1 cellular context compared by ENCODE assay signal in genomic region chr17:27695254-27695814, GRCh38.
A peak's percentile ranks its signal among the peaks of the same experiment; 100 is the strongest.
TF ChIP-seq lines count a peak whose summit lies in the region.

No MANE protein-coding gene starts in this region.

TF ChIP-seq in HEK293, 187 proteins besides CTCF, POLR2A, EP300 and RAD21 (continued from another document):
- TF ChIP-seq ZNF280D (tag by site-specific recombination; IDR thresholded peaks at IDR 0.05) (peak; percentile 78; the same call in 1 of the 2 replicates), ZNF558 (tag by site-specific recombination; IDR thresholded peaks at IDR 0.05) (0 out of 2 replicates have a peak, but pooled peaks have one; percentile 47), ZNF394 (tag by site-specific recombination; IDR thresholded peaks at IDR 0.05; ENCODE audit: borderline replicate concordance) (peak; percentile 13; the same call in 1 of the 2 replicates), ZNF184 (tag by site-specific recombination; IDR thresholded peaks at IDR 0.05) (peak; percentile 57; the same call in 1 of the 2 replicates), ZNF518A (tag by site-specific recombination; conservative IDR thresholded peaks at IDR 0.05; ENCODE audit: low read depth) (peak; percentile 64)
